In genomic region chr3:57582470-57583168, GRCh38 we compare ENCODE assay signal across 11 cellular contexts. TPM values are rescaled to one million over a fixed set of nuclear protein-coding genes. Genes with fewer than 3 reads are reported as not detected.
A peak's percentile ranks its signal among the peaks of the same experiment; 100 is the strongest.
DNase-seq lines count a peak whose midpoint lies in the region; ATAC-seq and TF ChIP-seq lines count a peak whose summit lies in the region.
"Had no signal": no experiment of that assay in that cellular context is flagged by ENCODE, and none has a peak within 500 bp of the region (broad histone marks: within the 10 kb centered on the region; RNA-seq: fewer than 3 reads in every experiment).

No MANE protein-coding gene starts in this region.

- BruUV-seq in Caco-2 (replicated peaks; lab: Mats Ljungman, UMichigan), result no TSS peak
- no TSS peak for BruUV-seq in HCT116 (replicated peaks; lab: Mats Ljungman, UMichigan)

- peaks cover 98% of the 10 kb centered on the region for H3K79me2 ChIP-seq in HCT116 (ENCODE audit: insufficient read depth, low read length)

- H3K9me3 ChIP-seq in Caco-2 (no peaks in the 10 kb centered on the region), HCT116 (ENCODE audit: control insufficient read depth in 1 of 2, insufficient read depth in 1 of 2, low read depth in 1 of 2, low read length in 2 of 2) (no peaks in the 10 kb centered on the region), left lung (no peaks in the 10 kb centered on the region), tibial nerve (no peaks in the 10 kb centered on the region)

- DNase-seq in Caco-2, result peak; percentile 70 to 75
- peak; percentile 24 for DNase-seq in HCT116 (ENCODE audit: low read depth, low spot score)
- no peak for DNase-seq in left lung
- DNase-seq in DMS114 treated with DMSO at 0.1 percent for 48 hours (lab: John Stamatoyannopoulos, UW; ENCODE audit: unreplicated experiment), result no peak
- DNase-seq in tibial nerve (ENCODE audit: low spot score in 2 of 2), result no peak
- DNase-seq: activated T-cell treated with anti-CD3 and anti-CD28 coated beads, Interleukin-2, amount 50 U/mL, for 48 hours; foreskin melanocyte had no signal

- H4K20me1 ChIP-seq in HCT116 (ENCODE audit: insufficient read depth), result peaks cover 7% of the 10 kb centered on the region

- no peaks in the 10 kb centered on the region for H3K27me3 ChIP-seq in Caco-2 (replicated peaks; ENCODE audit: control insufficient read depth, insufficient read depth, low read length)
- H3K27me3 ChIP-seq in HCT116 (ENCODE audit: insufficient read depth, low read length), result no peaks in the 10 kb centered on the region
- no peaks in the 10 kb centered on the region for H3K27me3 ChIP-seq in left lung
- no peaks in the 10 kb centered on the region for H3K27me3 ChIP-seq in tibial nerve

- POLR2A ChIA-PET in Caco-2 (lab: Charles Lee) (no interaction called here), HCT116 (lab: Charles Lee) (no interaction called here)

- no peaks in the 10 kb centered on the region for H3K9me2 ChIP-seq in HCT116 (ENCODE audit: insufficient read depth)

- H3K4me2 ChIP-seq in HCT116 (ENCODE audit: low read length), result no peak overlapping the region

- CTCF ChIA-PET in Caco-2 (lab: Charles Lee), result no interaction called here
- CTCF ChIA-PET in HCT116 (lab: Charles Lee), result interaction anchor here (0.6 kb wide), 1 partner anchor 568 kb away, joined by 3 read pairs; no protein-coding TSS in a partner anchor

- intact Hi-C loops in Caco-2 (cut with micrococcal nuclease; ENCODE audit: unreplicated experiment) (loop anchor here (1.0 kb wide), 1 partner anchor 185 kb away; no protein-coding TSS in a partner anchor), HCT116 (cut with micrococcal nuclease) (loop anchor here (1.0 to 10.0 kb wide), 2 partner anchors 185 to 408 kb away; no protein-coding TSS in a partner anchor), left lung (cut with DNase I) (no loop called here)

- TF ChIP-seq RAD21 in HCT116 (IDR thresholded peaks at IDR 0.05; ENCODE audit: low read depth), result peak; percentile 44

- TF ChIP-seq POLR2A in HCT116 (IDR thresholded peaks at IDR 0.05; ENCODE audit: borderline replicate concordance, extremely low read depth, insufficient read depth, insufficient read length) (no peak), tibial nerve (IDR thresholded peaks at IDR 0.05) (no peak)

- H3K9me3 Mint-ChIP-seq in Caco-2 (ENCODE audit: unreplicated experiment), result no peaks in the 10 kb centered on the region
- H3K9me3 Mint-ChIP-seq: stimulated activated memory B cell treated with anti-CD40 and anti-IgM and Interleukin-4, amounts not matched to agents 10 μg/mL and 1 μg/mL and 100 μg/mL, for 72 hours had no signal

- no peak overlapping the region for H3K27ac Mint-ChIP-seq in Caco-2 (ENCODE audit: unreplicated experiment)
- H3K27ac Mint-ChIP-seq: stimulated activated memory B cell treated with anti-CD40 and anti-IgM and Interleukin-4, amounts not matched to agents 10 μg/mL and 1 μg/mL and 100 μg/mL, for 72 hours had no signal

- peaks cover 84% of the 10 kb centered on the region for H3K36me3 Mint-ChIP-seq in Caco-2 (ENCODE audit: insufficient read depth, unreplicated experiment)

- RAD21 ChIA-PET in HCT116 (lab: Charles Lee; ENCODE audit: low non-redundant PET in 1 of 2, low total read pairs in 2 of 2, uncharacterized antibody in 2 of 2, unreplicated experiment in 2 of 2), result no interaction called here

- peak in 1 of 2 experiments; percentile 11 for TF ChIP-seq CTCF in Caco-2 (IDR thresholded peaks at IDR 0.05; ENCODE audit: insufficient read depth in 1 of 2, low read depth in 1 of 2, low read length in 1 of 2, severe bottlenecking in 1 of 2, unreplicated experiment in 1 of 2)
- peak; percentile 14 to 60 (median 54); a peak in 4 of 6 replicates for TF ChIP-seq CTCF in HCT116 (IDR thresholded peaks at IDR 0.05 in 2 of 3, conservative IDR thresholded peaks at IDR 0.05 in 1 of 3; ENCODE audit: borderline replicate concordance in 1 of 3, insufficient read depth in 1 of 3, low read depth in 2 of 3, low read length in 2 of 3)
- peak; percentile 76 for TF ChIP-seq CTCF in VCaP (conservative IDR thresholded peaks at IDR 0.05)
- TF ChIP-seq CTCF in left lung (IDR thresholded peaks at IDR 0.05), result no peak
- TF ChIP-seq CTCF in tibial nerve (IDR thresholded peaks at IDR 0.05), result no peak

- H3K4me1 ChIP-seq in Caco-2, result peaks cover 49% of the 10 kb centered on the region
- H3K4me1 ChIP-seq in HCT116 (ENCODE audit: control insufficient read depth in 1 of 2, insufficient read depth in 2 of 2, low read length in 2 of 2), result peaks cover 0 to 5% of the 10 kb centered on the region in 2 experiments; a peak in 1 of 4 replicates
- peaks cover 10 to 42% of the 10 kb centered on the region in 2 donors for H3K4me1 ChIP-seq in left lung
- H3K4me1 ChIP-seq in tibial nerve, result peaks cover 0 to 54% (median under 1%) of the 10 kb centered on the region in 4 donors

- TF ChIP-seq EP300 in tibial nerve (IDR thresholded peaks at IDR 0.05), result no peak

- WGBS in tibial nerve, 2 donors, result 90 to 98% methylated on average over 7 of the region's 7 CpGs

- peaks cover 2% of the 10 kb centered on the region; the same call in 1 of the 2 replicates for H3K36me3 ChIP-seq in Caco-2 (ENCODE audit: control insufficient read depth, insufficient read depth, low read length)
- H3K36me3 ChIP-seq in HCT116 (ENCODE audit: control insufficient read depth in 1 of 2, insufficient read depth in 2 of 2, low read length in 2 of 2), result peaks cover 15 to 17% of the 10 kb centered on the region in 2 experiments; a peak in 3 of 4 replicates
- H3K36me3 ChIP-seq in left lung, result peaks cover 3 to 75% of the 10 kb centered on the region in 2 donors
- H3K36me3 ChIP-seq in tibial nerve, result peaks cover 0 to 37% (median 0%) of the 10 kb centered on the region in 3 donors

- H3K4me3 ChIP-seq in Caco-2 (ENCODE audit: low read depth, low read length) (no peak overlapping the region), HCT116 (replicated peaks in 1 of 2; ENCODE audit: low read depth in 1 of 2, low read length in 2 of 2) (no peak overlapping the region), left lung (no peak overlapping the region), tibial nerve (no peak overlapping the region)

- H3K4me3 Mint-ChIP-seq in Caco-2 (ENCODE audit: unreplicated experiment), result no peak overlapping the region
- H3K4me3 Mint-ChIP-seq: stimulated activated memory B cell treated with anti-CD40 and anti-IgM and Interleukin-4, amounts not matched to agents 10 μg/mL and 1 μg/mL and 100 μg/mL, for 72 hours had no signal

- no peak overlapping the region for H3K9ac ChIP-seq in HCT116 (ENCODE audit: low read length)

- no peak overlapping the region for H2AFZ ChIP-seq in HCT116 (ENCODE audit: low read depth, low read length, poor library complexity, severe bottlenecking)

- peak; percentile 82 for ATAC-seq in HCT116
- ATAC-seq in left lung, result peak; percentile 42
- no peak for ATAC-seq in HG03108 (IDR thresholded peaks at IDR 0.05; ENCODE audit: unreplicated experiment)
- no peak for ATAC-seq in HG03378 (IDR thresholded peaks at IDR 0.05; ENCODE audit: unreplicated experiment)
- ATAC-seq: stimulated activated memory B cell treated with anti-CD40 and anti-IgM and Interleukin-4, amounts not matched to agents 10 μg/mL and 1 μg/mL and 100 μg/mL, for 72 hours had no signal

- no peak overlapping the region for H3K27ac ChIP-seq in HCT116 (ENCODE audit: low read depth, low read length)
- H3K27ac ChIP-seq in VCaP, result peak overlapping the region; percentile 80
- no peak overlapping the region for H3K27ac ChIP-seq in left lung
- no peak overlapping the region for H3K27ac ChIP-seq in tibial nerve

- no peaks in the 10 kb centered on the region for H3K27me3 Mint-ChIP-seq in Caco-2 (ENCODE audit: insufficient read depth, unreplicated experiment)
- H3K27me3 Mint-ChIP-seq: stimulated activated memory B cell treated with anti-CD40 and anti-IgM and Interleukin-4, amounts not matched to agents 10 μg/mL and 1 μg/mL and 100 μg/mL, for 72 hours had no signal

- H3K4me1 Mint-ChIP-seq in Caco-2 (ENCODE audit: low read depth, unreplicated experiment), result peaks cover 6% of the 10 kb centered on the region

TF ChIP-seq in HCT116, 20 proteins besides CTCF, POLR2A, EP300 and RAD21:
- no peak for TF ChIP-seq CBX3 (IDR thresholded peaks at IDR 0.05; ENCODE audit: low read depth)
- no peak for TF ChIP-seq FOSL1 (IDR thresholded peaks at IDR 0.05; ENCODE audit: low read depth)
- no peak for TF ChIP-seq ZNF274 (IDR thresholded peaks at IDR 0.05; ENCODE audit: low read depth, low read length)
- TF ChIP-seq SP1 (IDR thresholded peaks at IDR 0.05; ENCODE audit: low read depth), result no peak
- no peak for TF ChIP-seq MAX (IDR thresholded peaks at IDR 0.05)
- TF ChIP-seq CEBPB (IDR thresholded peaks at IDR 0.05; ENCODE audit: low read depth), result no peak
- TF ChIP-seq ELF1 (IDR thresholded peaks at IDR 0.05; ENCODE audit: borderline replicate concordance, low read depth), result no peak
- no peak for TF ChIP-seq ZFX (IDR thresholded peaks at IDR 0.05)

RNA-seq across cellular contexts. Expression of gene ARF4, which starts 14.5 kb away (rescaled TPM):
- total RNA-seq in Caco-2 (2022) (194 and 204 TPM in 2 replicates), HCT116 (2021; ENCODE audit: unreplicated experiment) (112 TPM), left lung (100 to 1,000 TPM; 228 to 231 TPM), tibial nerve (10 to 100 TPM; 53.7 to 96.9 (median 83.9) TPM)
- 96.7 and 102 TPM in 2 replicates for polyA plus RNA-seq in HCT116 (2012)

RNA-seq across cellular contexts. Expression of gene PDE12, which starts 26.5 kb away (rescaled TPM):
- total RNA-seq in Caco-2 (2022) (22.1 and 23.2 TPM in 2 replicates), HCT116 (2021; ENCODE audit: unreplicated experiment) (28.3 TPM), left lung (10 to 100 TPM; 23.1 to 24.3 TPM), tibial nerve (10 to 100 TPM; 10.5 to 20.1 (median 16.9) TPM)
- polyA plus RNA-seq in HCT116 (2012), result 9.2 and 9.3 TPM in 2 replicates

RNA-seq across cellular contexts. Expression of gene DNAH12, which starts 38.5 kb away (rescaled TPM):
- total RNA-seq in Caco-2 (2022) (0.45 and 1.5 TPM in 2 replicates), HCT116 (2021; ENCODE audit: unreplicated experiment) (not detected), left lung (1 to 10 TPM in 1 of 2 donors, under 1 TPM in 1; 0.61 to 4.9 TPM), tibial nerve (1 to 10 TPM in 1 of 4 donors, under 1 TPM in 3; under 0.01 to 1.1 (median 0.15) TPM)
- 0.22 TPM in 1 of 2 replicates, not detected in the other for polyA plus RNA-seq in HCT116 (2012)

Comparison
In these comparisons a context has a peak if more than half of its experiments do, and no peak if none do; other contexts are left out.
1. DNase-seq: peak in Caco-2 (2 of 2) and HCT116 (single experiment); none in left lung (0 of 2), DMS114 treated with DMSO at 0.1 percent for 48 hours (single experiment) and tibial nerve (0 of 2).
2. CTCF ChIP-seq: peak in HCT116 (3 of 3) and VCaP (single experiment); none in left lung (0 of 2) and tibial nerve (0 of 5).
3. ATAC-seq: peak in HCT116 (single experiment) and left lung (single experiment); none in HG03108 (single experiment) and HG03378 (single experiment).
4. intact Hi-C loops: an anchor here in Caco-2 (1.0 kb wide) and HCT116 (1.0 to 10.0 kb wide); none called in left lung.